1 cellular context compared by ENCODE assay signal in genomic region chr20:63627700-63628245, GRCh38.
TF ChIP-seq lines count a peak whose summit lies in the region.

No MANE protein-coding gene starts in this region.

TF ChIP-seq in HepG2, 621 proteins besides CTCF, POLR2A, EP300 and RAD21 (continues in another document):
- no peak for TF ChIP-seq PREB (CRISPR knock-in tag; IDR thresholded peaks at IDR 0.05)
- 0 out of 2 replicates have a peak, but pooled peaks have one; percentile 14 for TF ChIP-seq ZNF317 (CRISPR knock-in tag; IDR thresholded peaks at IDR 0.05)
- no peak for TF ChIP-seq ZNF639 (CRISPR knock-in tag; conservative IDR thresholded peaks at IDR 0.05)
- no peak for TF ChIP-seq SETDB1 (CRISPR knock-in tag; IDR thresholded peaks at IDR 0.05; ENCODE audit: borderline replicate concordance)
- TF ChIP-seq ZMYM3 (CRISPR knock-in tag; IDR thresholded peaks at IDR 0.05): no peak
- no peak for TF ChIP-seq ZNF883 (CRISPR knock-in tag; IDR thresholded peaks at IDR 0.05; ENCODE audit: not compliant biosample characterization)
- peak; percentile 69; the same call in 1 of the 2 replicates for TF ChIP-seq PCBP1 (IDR thresholded peaks at IDR 0.05; ENCODE audit: borderline replicate concordance, low read depth, low read length)
- no peak for TF ChIP-seq ZNF546 (CRISPR knock-in tag; conservative IDR thresholded peaks at IDR 0.05)
- no peak for TF ChIP-seq FOSL1 (CRISPR knock-in tag; IDR thresholded peaks at IDR 0.05; ENCODE audit: borderline replicate concordance)
- no peak; the same call in 1 of the 2 replicates for TF ChIP-seq FIP1L1 (IDR thresholded peaks at IDR 0.05; ENCODE audit: borderline replicate concordance, insufficient read depth, low read depth, low read length)
- TF ChIP-seq ZFP36L2 (CRISPR knock-in tag; IDR thresholded peaks at IDR 0.05): no peak
- no peak for TF ChIP-seq FOXK1 (CRISPR knock-in tag; IDR thresholded peaks at IDR 0.05; ENCODE audit: borderline replicate concordance, low read depth)
- TF ChIP-seq, protein P1, sequence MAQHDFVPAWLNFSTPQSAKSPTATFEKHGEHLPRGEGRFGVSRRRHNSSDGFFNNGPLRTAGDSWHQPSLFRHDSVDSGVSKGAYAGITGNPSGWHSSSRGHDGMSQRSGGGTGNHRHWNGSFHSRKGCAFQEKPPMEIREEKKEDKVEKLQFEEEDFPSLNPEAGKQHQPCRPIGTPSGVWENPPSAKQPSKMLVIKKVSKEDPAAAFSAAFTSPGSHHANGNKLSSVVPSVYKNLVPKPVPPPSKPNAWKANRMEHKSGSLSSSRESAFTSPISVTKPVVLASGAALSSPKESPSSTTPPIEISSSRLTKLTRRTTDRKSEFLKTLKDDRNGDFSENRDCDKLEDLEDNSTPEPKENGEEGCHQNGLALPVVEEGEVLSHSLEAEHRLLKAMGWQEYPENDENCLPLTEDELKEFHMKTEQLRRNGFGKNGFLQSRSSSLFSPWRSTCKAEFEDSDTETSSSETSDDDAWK (CRISPR knock-in tag; IDR thresholded peaks at IDR 0.05): no peak
- peak; percentile 54; the same call in 1 of the 2 replicates for TF ChIP-seq ZNF550 (CRISPR knock-in tag; IDR thresholded peaks at IDR 0.05; ENCODE audit: borderline replicate concordance)
- no peak for TF ChIP-seq ZNF577 (CRISPR knock-in tag; IDR thresholded peaks at IDR 0.05; ENCODE audit: borderline replicate concordance, low read depth)
- TF ChIP-seq ZNF891 (CRISPR knock-in tag; IDR thresholded peaks at IDR 0.05): no peak
- TF ChIP-seq, protein P2, sequence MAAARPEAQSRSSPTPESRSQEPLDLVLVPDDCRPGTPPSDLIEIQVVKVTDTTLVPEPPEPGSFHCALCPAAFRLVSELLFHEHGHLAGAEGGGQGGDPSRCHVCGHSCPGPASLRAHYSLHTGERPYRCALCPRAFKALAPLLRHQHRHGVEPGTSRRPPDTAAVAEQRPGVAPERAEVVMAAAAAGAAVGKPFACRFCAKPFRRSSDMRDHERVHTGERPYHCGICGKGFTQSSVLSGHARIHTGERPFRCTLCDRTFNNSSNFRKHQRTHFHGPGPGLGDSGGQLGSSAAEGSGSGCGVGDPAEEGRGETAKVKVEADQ (CRISPR knock-in tag; IDR thresholded peaks at IDR 0.05; ENCODE audit: borderline replicate concordance): no peak
- TF ChIP-seq ZNF468 (CRISPR knock-in tag; IDR thresholded peaks at IDR 0.05): no peak
- TF ChIP-seq TRAFD1 (CRISPR knock-in tag; IDR thresholded peaks at IDR 0.05; ENCODE audit: borderline replicate concordance): no peak
- no peak for TF ChIP-seq SP5 (CRISPR knock-in tag; IDR thresholded peaks at IDR 0.05; ENCODE audit: borderline replicate concordance, low read depth)
- no peak for TF ChIP-seq GTF3A (CRISPR knock-in tag; conservative IDR thresholded peaks at IDR 0.05)
- TF ChIP-seq SP140L (CRISPR knock-in tag; IDR thresholded peaks at IDR 0.05; ENCODE audit: borderline replicate concordance): no peak
- TF ChIP-seq CHD2 (IDR thresholded peaks at IDR 0.05; ENCODE audit: low read depth, low read length): no peak
- no peak for TF ChIP-seq ZNF513 (CRISPR knock-in tag; conservative IDR thresholded peaks at IDR 0.05)
- TF ChIP-seq FOXK2 (IDR thresholded peaks at IDR 0.05): no peak
- no peak for TF ChIP-seq RFX3 (CRISPR knock-in tag; IDR thresholded peaks at IDR 0.05)
- no peak for TF ChIP-seq SNAPC4 (CRISPR knock-in tag; IDR thresholded peaks at IDR 0.05)
- no peak for TF ChIP-seq MLLT10 (CRISPR knock-in tag; IDR thresholded peaks at IDR 0.05)
- TF ChIP-seq, protein P3, sequence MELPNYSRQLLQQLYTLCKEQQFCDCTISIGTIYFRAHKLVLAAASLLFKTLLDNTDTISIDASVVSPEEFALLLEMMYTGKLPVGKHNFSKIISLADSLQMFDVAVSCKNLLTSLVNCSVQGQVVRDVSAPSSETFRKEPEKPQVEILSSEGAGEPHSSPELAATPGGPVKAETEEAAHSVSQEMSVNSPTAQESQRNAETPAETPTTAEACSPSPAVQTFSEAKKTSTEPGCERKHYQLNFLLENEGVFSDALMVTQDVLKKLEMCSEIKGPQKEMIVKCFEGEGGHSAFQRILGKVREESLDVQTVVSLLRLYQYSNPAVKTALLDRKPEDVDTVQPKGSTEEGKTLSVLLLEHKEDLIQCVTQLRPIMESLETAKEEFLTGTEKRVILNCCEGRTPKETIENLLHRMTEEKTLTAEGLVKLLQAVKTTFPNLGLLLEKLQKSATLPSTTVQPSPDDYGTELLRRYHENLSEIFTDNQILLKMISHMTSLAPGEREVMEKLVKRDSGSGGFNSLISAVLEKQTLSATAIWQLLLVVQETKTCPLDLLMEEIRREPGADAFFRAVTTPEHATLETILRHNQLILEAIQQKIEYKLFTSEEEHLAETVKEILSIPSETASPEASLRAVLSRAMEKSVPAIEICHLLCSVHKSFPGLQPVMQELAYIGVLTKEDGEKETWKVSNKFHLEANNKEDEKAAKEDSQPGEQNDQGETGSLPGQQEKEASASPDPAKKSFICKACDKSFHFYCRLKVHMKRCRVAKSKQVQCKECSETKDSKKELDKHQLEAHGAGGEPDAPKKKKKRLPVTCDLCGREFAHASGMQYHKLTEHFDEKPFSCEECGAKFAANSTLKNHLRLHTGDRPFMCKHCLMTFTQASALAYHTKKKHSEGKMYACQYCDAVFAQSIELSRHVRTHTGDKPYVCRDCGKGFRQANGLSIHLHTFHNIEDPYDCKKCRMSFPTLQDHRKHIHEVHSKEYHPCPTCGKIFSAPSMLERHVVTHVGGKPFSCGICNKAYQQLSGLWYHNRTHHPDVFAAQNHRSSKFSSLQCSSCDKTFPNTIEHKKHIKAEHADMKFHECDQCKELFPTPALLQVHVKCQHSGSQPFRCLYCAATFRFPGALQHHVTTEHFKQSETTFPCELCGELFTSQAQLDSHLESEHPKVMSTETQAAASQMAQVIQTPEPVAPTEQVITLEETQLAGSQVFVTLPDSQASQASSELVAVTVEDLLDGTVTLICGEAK (IDR thresholded peaks at IDR 0.05): no peak
- TF ChIP-seq, protein P3 (CRISPR knock-in tag; IDR thresholded peaks at IDR 0.05): no peak
- no peak for TF ChIP-seq TERF1 (CRISPR knock-in tag; IDR thresholded peaks at IDR 0.05)
- no peak for TF ChIP-seq ZFP36 (IDR thresholded peaks at IDR 0.05; ENCODE audit: borderline replicate concordance, low read depth, low read length, partially characterized antibody)
- TF ChIP-seq ATF1 (CRISPR knock-in tag; IDR thresholded peaks at IDR 0.05): no peak
- TF ChIP-seq ZNF746 (CRISPR knock-in tag; IDR thresholded peaks at IDR 0.05): no peak
- TF ChIP-seq KDM1A (CRISPR knock-in tag; IDR thresholded peaks at IDR 0.05): no peak
